ENCODE assay signal across 12 cellular contexts in the genomic region with DNA sequence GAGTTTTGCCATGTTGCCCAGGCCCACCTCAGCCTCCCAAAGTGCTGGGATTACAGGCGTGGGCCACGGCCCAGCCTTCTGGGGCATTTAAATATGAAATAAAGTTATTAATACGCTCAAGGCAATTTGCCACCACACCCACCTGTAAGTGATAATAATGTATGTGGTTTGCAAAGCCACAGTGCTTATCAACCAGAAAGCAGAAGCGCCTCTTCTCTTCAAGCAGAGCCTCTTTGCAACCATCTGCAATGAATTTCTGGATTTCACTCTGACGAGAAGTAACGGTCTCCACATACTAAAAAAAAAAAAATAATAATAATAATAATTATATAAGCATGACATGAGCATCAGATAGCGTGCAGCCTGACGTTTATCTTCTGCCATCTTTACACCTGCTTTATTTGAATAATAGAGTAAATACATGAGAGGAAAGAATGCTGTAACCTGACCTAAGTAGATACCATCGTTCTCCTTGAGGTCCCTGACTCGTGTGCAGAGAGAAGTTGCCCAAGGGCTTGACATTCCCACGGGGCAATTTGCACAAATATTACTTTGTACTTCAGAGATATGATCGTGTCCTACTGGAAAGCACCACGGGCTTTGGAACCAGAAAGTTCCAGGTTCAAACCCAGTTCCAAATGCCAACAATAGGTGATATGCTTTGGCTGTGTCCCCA.
A peak's percentile ranks its signal among the peaks of the same experiment; 100 is the strongest.
DNase-seq lines count a peak whose midpoint lies in the region; ATAC-seq lines count a peak whose summit lies in the region.
"Had no signal": no experiment of that assay in that cellular context is flagged by ENCODE, and none has a peak within 500 bp of the region (broad histone marks: within the 10 kb centered on the region; RNA-seq: fewer than 3 reads in every experiment).

No MANE protein-coding gene starts in this region.

- DNase-seq in stimulated activated naive B cell treated with anti-CD40 and anti-IgM and Interleukin-4, amounts not matched to agents 10 μg/mL and 1 μg/mL and 100 μg/mL, for 72 hours = peak; percentile 21
- DNase-seq in Kasumi-1 (lab: John Stamatoyannopoulos, UW) = no peak
- no peak for DNase-seq in HuH-7.5 (ENCODE audit: low spot score)
- no peak for DNase-seq in hippocampal formation (lab: John Stamatoyannopoulos, UW)
- DNase-seq: activated CD4-positive, alpha-beta memory T cell treated with anti-CD3 and anti-CD28 coated beads, Interleukin-2, amount 10 ng/mL, durations not matched to agents 7 days and 5 days; amniotic stem cell; GM23248; NCI-H510A had no signal

- no peak overlapping the region for H3K27ac Mint-ChIP-seq in stimulated activated naive B cell treated with anti-CD40 and anti-IgM and Interleukin-4, amounts not matched to agents 10 μg/mL and 1 μg/mL and 100 μg/mL, for 72 hours
- H3K27ac Mint-ChIP-seq: activated CD4-positive, alpha-beta memory T cell treated with anti-CD3 and anti-CD28 coated beads, Interleukin-2, amount 10 ng/mL, durations not matched to agents 7 days and 5 days had no signal

- peak; percentile 66 for ATAC-seq in GM19035 (IDR thresholded peaks at IDR 0.05; ENCODE audit: unreplicated experiment)
- ATAC-seq in HG02678 (IDR thresholded peaks at IDR 0.05; ENCODE audit: unreplicated experiment) = peak; percentile 71
- ATAC-seq in HG03571 (IDR thresholded peaks at IDR 0.05; ENCODE audit: unreplicated experiment) = peak; percentile 69
- ATAC-seq in stimulated activated naive B cell treated with anti-CD40 and anti-IgM and Interleukin-4, amounts not matched to agents 10 μg/mL and 1 μg/mL and 100 μg/mL, for 72 hours (replicated peaks) = peak; percentile 85 to 87
- ATAC-seq: HepG2 had no signal

- H3K9me3 Mint-ChIP-seq in stimulated activated naive B cell treated with anti-CD40 and anti-IgM and Interleukin-4, amounts not matched to agents 10 μg/mL and 1 μg/mL and 100 μg/mL, for 72 hours = peaks cover 0 to 6% of the 10 kb centered on the region in 2 donors
- H3K9me3 Mint-ChIP-seq: activated CD4-positive, alpha-beta memory T cell treated with anti-CD3 and anti-CD28 coated beads, Interleukin-2, amount 10 ng/mL, durations not matched to agents 7 days and 5 days had no signal

- peaks cover 25 to 42% of the 10 kb centered on the region in 2 donors for H3K27me3 Mint-ChIP-seq in stimulated activated naive B cell treated with anti-CD40 and anti-IgM and Interleukin-4, amounts not matched to agents 10 μg/mL and 1 μg/mL and 100 μg/mL, for 72 hours
- H3K27me3 Mint-ChIP-seq: activated CD4-positive, alpha-beta memory T cell treated with anti-CD3 and anti-CD28 coated beads, Interleukin-2, amount 10 ng/mL, durations not matched to agents 7 days and 5 days had no signal

- peaks cover 19 to 31% of the 10 kb centered on the region in 2 donors for H3K36me3 Mint-ChIP-seq in stimulated activated naive B cell treated with anti-CD40 and anti-IgM and Interleukin-4, amounts not matched to agents 10 μg/mL and 1 μg/mL and 100 μg/mL, for 72 hours

- peaks cover 14 to 40% of the 10 kb centered on the region in 2 donors for H3K4me1 Mint-ChIP-seq in stimulated activated naive B cell treated with anti-CD40 and anti-IgM and Interleukin-4, amounts not matched to agents 10 μg/mL and 1 μg/mL and 100 μg/mL, for 72 hours
- H3K4me1 Mint-ChIP-seq: activated CD4-positive, alpha-beta memory T cell treated with anti-CD3 and anti-CD28 coated beads, Interleukin-2, amount 10 ng/mL, durations not matched to agents 7 days and 5 days had no signal

- H3K4me3 Mint-ChIP-seq in stimulated activated naive B cell treated with anti-CD40 and anti-IgM and Interleukin-4, amounts not matched to agents 10 μg/mL and 1 μg/mL and 100 μg/mL, for 72 hours = no peak overlapping the region
- H3K4me3 Mint-ChIP-seq: activated CD4-positive, alpha-beta memory T cell treated with anti-CD3 and anti-CD28 coated beads, Interleukin-2, amount 10 ng/mL, durations not matched to agents 7 days and 5 days had no signal
